18 cellular contexts compared by ENCODE assay signal in genomic region chr14:67564236-67564635, GRCh38. TPM values are rescaled to one million over a fixed set of nuclear protein-coding genes. Genes with fewer than 3 reads are reported as not detected.
DNase-seq lines count a peak whose midpoint lies in the region; ATAC-seq and TF ChIP-seq lines count a peak whose summit lies in the region.
"Had no signal": no experiment of that assay in that cellular context is flagged by ENCODE, and none has a peak within 500 bp of the region (broad histone marks: within the 10 kb centered on the region; RNA-seq: fewer than 3 reads in every experiment).

No MANE protein-coding gene starts in this region.

- ATAC-seq in activated naive CD8-positive, alpha-beta T cell treated with anti-CD3 and anti-CD28 coated beads, Interleukin-2, amount 10 ng/mL, durations not matched to agents 7 days and 5 days (ENCODE audit: low read depth) = no peak
- no peak for ATAC-seq in activated naive CD8-positive, alpha-beta T cell treated with anti-CD3 and anti-CD28 coated beads, Interleukin-2, amount 50 U/mL, for 24 hours
- ATAC-seq in left lobe of liver (no peak), HG03469 (IDR thresholded peaks at IDR 0.05; ENCODE audit: unreplicated experiment) (no peak)
- ATAC-seq: Right ventricle myocardium inferior had no signal

- 30 to 61% methylated on average over 5 of the region's 5 CpGs for whole genome bisulfite sequencing in thyroid gland, 2 donors

- no peaks in the 10 kb centered on the region for H3K9me3 Mint-ChIP-seq in activated naive CD8-positive, alpha-beta T cell treated with anti-CD3 and anti-CD28 coated beads, Interleukin-2, amount 10 ng/mL, durations not matched to agents 7 days and 5 days
- no peaks in the 10 kb centered on the region for H3K9me3 Mint-ChIP-seq in activated naive CD8-positive, alpha-beta T cell treated with anti-CD3 and anti-CD28 coated beads, Interleukin-2, amount 50 U/mL, for 24 hours

- H3K4me3 ChIP-seq in thyroid gland (replicated peaks in 1 of 3) = no peak overlapping the region
- H3K4me3 ChIP-seq: GM12878, PC-9 had no signal

- no peaks in the 10 kb centered on the region for H3K27me3 ChIP-seq in thyroid gland

- no peak overlapping the region for H3K27ac Mint-ChIP-seq in activated naive CD8-positive, alpha-beta T cell treated with anti-CD3 and anti-CD28 coated beads, Interleukin-2, amount 10 ng/mL, durations not matched to agents 7 days and 5 days
- H3K27ac Mint-ChIP-seq in activated naive CD8-positive, alpha-beta T cell treated with anti-CD3 and anti-CD28 coated beads, Interleukin-2, amount 50 U/mL, for 24 hours = no peak overlapping the region
- H3K27ac Mint-ChIP-seq: CD14-positive monocyte had no signal

- no peaks in the 10 kb centered on the region for H3K36me3 Mint-ChIP-seq in activated naive CD8-positive, alpha-beta T cell treated with anti-CD3 and anti-CD28 coated beads, Interleukin-2, amount 10 ng/mL, durations not matched to agents 7 days and 5 days
- H3K36me3 Mint-ChIP-seq in activated naive CD8-positive, alpha-beta T cell treated with anti-CD3 and anti-CD28 coated beads, Interleukin-2, amount 50 U/mL, for 24 hours (ENCODE audit: low read depth) = no peaks in the 10 kb centered on the region
- H3K36me3 Mint-ChIP-seq: CD14-positive monocyte had no signal

- POLR2A ChIA-PET in activated naive CD8-positive, alpha-beta T cell treated with anti-CD3 and anti-CD28 coated beads, Interleukin-2, amount 10 ng/mL, durations not matched to agents 7 days and 5 days (lab: Charles Lee) = no interaction called here
- POLR2A ChIA-PET in RWPE1 (lab: Yijun Ruan, JAX; ENCODE audit: low non-redundant PET) = no interaction called here

- H3K27ac ChIP-seq in RWPE1 = peak overlapping the region; percentile 69
- peak overlapping the region; percentile 44 to 88 (median 87) for H3K27ac ChIP-seq in thyroid gland
- H3K27ac ChIP-seq: PC-9 had no signal

- DNase-seq in activated naive CD8-positive, alpha-beta T cell treated with anti-CD3 and anti-CD28 coated beads, Interleukin-2, amount 10 ng/mL, durations not matched to agents 7 days and 5 days = peak; percentile 4
- no peak for DNase-seq in activated naive CD8-positive, alpha-beta T cell treated with anti-CD3 and anti-CD28 coated beads, Interleukin-2, amount 50 U/mL, for 24 hours
- no peak for DNase-seq in RWPE1 (ENCODE audit: low spot score)
- peak; percentile 88 for DNase-seq in kidney tubule cell (ENCODE audit: low spot score)
- peak; percentile 97 to 98 for DNase-seq in thyroid gland
- no peak for DNase-seq in left lobe of liver (ENCODE audit: low spot score)
- DNase-seq in CD1c-positive myeloid dendritic cell (ENCODE audit: extremely low spot score) = no peak
- DNase-seq: Caco-2, DMS53, HCEC 1CT, Kasumi-1, NCI-H146, NCI-H69, PC-9 had no signal

- H3K4me1 ChIP-seq in thyroid gland = peaks cover 43 to 46% of the 10 kb centered on the region in 2 donors
- H3K4me1 ChIP-seq: Caco-2 had no signal

- CTCF ChIA-PET in RWPE1 (lab: Yijun Ruan, JAX) = interaction anchor here (3.2 kb wide), 1 partner anchor 38 kb away, joined by 16 read pairs; no protein-coding TSS in a partner anchor

- no peak overlapping the region for H3K4me3 Mint-ChIP-seq in activated naive CD8-positive, alpha-beta T cell treated with anti-CD3 and anti-CD28 coated beads, Interleukin-2, amount 10 ng/mL, durations not matched to agents 7 days and 5 days
- H3K4me3 Mint-ChIP-seq in activated naive CD8-positive, alpha-beta T cell treated with anti-CD3 and anti-CD28 coated beads, Interleukin-2, amount 50 U/mL, for 24 hours = no peak overlapping the region
- H3K4me3 Mint-ChIP-seq: CD14-positive monocyte had no signal

- TF ChIP-seq CTCF in RWPE1 (conservative IDR thresholded peaks at IDR 0.05; ENCODE audit: low read depth) = no peak
- TF ChIP-seq CTCF in thyroid gland (IDR thresholded peaks at IDR 0.05) = no peak

- H3K36me3 ChIP-seq in thyroid gland = peaks cover 30 to 41% of the 10 kb centered on the region in 2 donors

- no peak for TF ChIP-seq POLR2A in thyroid gland (IDR thresholded peaks at IDR 0.05)

- H3K4me1 Mint-ChIP-seq in activated naive CD8-positive, alpha-beta T cell treated with anti-CD3 and anti-CD28 coated beads, Interleukin-2, amount 10 ng/mL, durations not matched to agents 7 days and 5 days = peaks cover 11% of the 10 kb centered on the region
- peaks cover 2% of the 10 kb centered on the region for H3K4me1 Mint-ChIP-seq in activated naive CD8-positive, alpha-beta T cell treated with anti-CD3 and anti-CD28 coated beads, Interleukin-2, amount 50 U/mL, for 24 hours

- no peaks in the 10 kb centered on the region for H3K9me3 ChIP-seq in thyroid gland
- H3K9me3 ChIP-seq: Caco-2 had no signal

- no peaks in the 10 kb centered on the region for H3K27me3 Mint-ChIP-seq in activated naive CD8-positive, alpha-beta T cell treated with anti-CD3 and anti-CD28 coated beads, Interleukin-2, amount 10 ng/mL, durations not matched to agents 7 days and 5 days
- no peaks in the 10 kb centered on the region for H3K27me3 Mint-ChIP-seq in activated naive CD8-positive, alpha-beta T cell treated with anti-CD3 and anti-CD28 coated beads, Interleukin-2, amount 50 U/mL, for 24 hours

- intact Hi-C loops in thyroid gland (cut with DNase I) = no loop called here

RNA-seq across cellular contexts. Expression of gene PLEKHH1, which starts 31.1 kb away (rescaled TPM):
- 1 to 10 TPM in 1 of 2 experiments, under 1 TPM in 1; 0.68 to 1.0 TPM for total RNA-seq in activated naive CD8-positive, alpha-beta T cell treated with anti-CD3 and anti-CD28 coated beads, Interleukin-2, amount 10 ng/mL, durations not matched to agents 7 days and 5 days
- 100 to 1,000 TPM; 225 to 336 (median 241) TPM for total RNA-seq in thyroid gland
- total RNA-seq in left lobe of liver = 2.9 TPM

RNA-seq across cellular contexts. Expression of gene PIGH, which starts 35.8 kb away (rescaled TPM):
- 10 to 100 TPM; 22.9 to 24.9 TPM for total RNA-seq in activated naive CD8-positive, alpha-beta T cell treated with anti-CD3 and anti-CD28 coated beads, Interleukin-2, amount 10 ng/mL, durations not matched to agents 7 days and 5 days
- total RNA-seq in thyroid gland (100 to 1,000 TPM in 1 of 4 donors, 10 to 100 TPM in 3; 43.0 to 103 (median 63.1) TPM), left lobe of liver (16.3 TPM)

RNA-seq across cellular contexts. Expression of gene ARG2, which starts 55.5 kb away (rescaled TPM):
- 1 to 10 TPM; 1.3 to 2.6 TPM for total RNA-seq in activated naive CD8-positive, alpha-beta T cell treated with anti-CD3 and anti-CD28 coated beads, Interleukin-2, amount 10 ng/mL, durations not matched to agents 7 days and 5 days
- 100 to 1,000 TPM in 2 of 4 donors, 10 to 100 TPM in 2; 76.1 to 160 (median 95.0) TPM for total RNA-seq in thyroid gland
- 0.48 TPM for total RNA-seq in left lobe of liver

Comparison
In these comparisons a context has a peak if more than half of its experiments do, and no peak if none do; other contexts are left out.
1. DNase-seq: peak in activated naive CD8-positive, alpha-beta T cell treated with anti-CD3 and anti-CD28 coated beads, Interleukin-2, amount 10 ng/mL, durations not matched to agents 7 days and 5 days (single experiment), kidney tubule cell (single experiment) and thyroid gland (2 of 2); none in activated naive CD8-positive, alpha-beta T cell treated with anti-CD3 and anti-CD28 coated beads, Interleukin-2, amount 50 U/mL, for 24 hours (single experiment), RWPE1 (single experiment), left lobe of liver (single experiment) and CD1c-positive myeloid dendritic cell (single experiment).
2. RNA of gene PLEKHH1, which starts 31.1 kb away (total RNA-seq): 225 to 336 TPM in thyroid gland; 2.9 TPM in left lobe of liver (single experiment) and 0.68 to 1.0 TPM in activated naive CD8-positive, alpha-beta T cell treated with anti-CD3 and anti-CD28 coated beads, Interleukin-2, amount 10 ng/mL, durations not matched to agents 7 days and 5 days; every median in the first group is over 10 times any median in the second.
3. RNA of gene ARG2, which starts 55.5 kb away (total RNA-seq): 76.1 to 160 TPM in thyroid gland; 1.3 to 2.6 TPM in activated naive CD8-positive, alpha-beta T cell treated with anti-CD3 and anti-CD28 coated beads, Interleukin-2, amount 10 ng/mL, durations not matched to agents 7 days and 5 days and 0.48 TPM in left lobe of liver (single experiment); every median in the first group is over 10 times any median in the second.